ENCODE assay signal across 16 cellular contexts in genomic region chr3:135452881-135453280, GRCh38.
DNase-seq lines count a peak whose midpoint lies in the region; ATAC-seq, FAIRE-seq and TF ChIP-seq lines count a peak whose summit lies in the region.
"Had no signal": no experiment of that assay in that cellular context is flagged by ENCODE, and none has a peak within 500 bp of the region (broad histone marks: within the 10 kb centered on the region; RNA-seq: fewer than 3 reads in every experiment).

No MANE protein-coding gene starts in this region.

- POLR2A ChIA-PET in H1 (lab: Charles Lee; ENCODE audit: partially characterized antibody): no interaction called here

- FAIRE-seq in H1 (lab: Jason Lieb, UNC): no peak

- no peak overlapping the region for H2BK12ac ChIP-seq in H1 (ENCODE audit: low read depth, low read length)

- no peak overlapping the region for H2AFZ ChIP-seq in H1 (ENCODE audit: low read length)
- H2AFZ ChIP-seq: GM23248 had no signal

- H3K9ac ChIP-seq in H1 (replicated peaks in 1 of 4; ENCODE audit: extremely low read depth in 1 of 4, low read depth in 3 of 4, low read length in 3 of 4): no peak overlapping the region
- H3K9ac ChIP-seq: BLaER1, GM23248 had no signal

- 65% methylated on average over 8 of the region's 10 CpGs; no CpG with 5 or more reads in 1 of the 2 experiments for WGBS in H1 (ENCODE audit: extremely low coverage in 1 of 2, insufficient coverage in 1 of 2, insufficient read length in 1 of 2, insufficient replicate concordance in 2 of 2, low coverage in 1 of 2, low lambda C conversion rate in 2 of 2, missing lambda C conversion rate in 1 of 2), 2 experiments

- H3K27ac Mint-ChIP-seq in mesothelial cell of epicardium: no peak overlapping the region
- H3K27ac Mint-ChIP-seq: CD4-positive, CD25-positive, alpha-beta regulatory T cell; HFFc6 had no signal

- no peak overlapping the region for H2AK5ac ChIP-seq in H1 (ENCODE audit: low read depth, low read length)

- H3K23me2 ChIP-seq in H1 (ENCODE audit: low read depth, low read length): no peaks in the 10 kb centered on the region

- H3K4ac ChIP-seq in H1 (replicated peaks; ENCODE audit: insufficient read length, low read depth, low read length): no peak overlapping the region

- peak; percentile 41 for DNase-seq in H7
- no peak for DNase-seq in H1 (ENCODE audit: low read depth in 1 of 2, low spot score in 2 of 2)
- DNase-seq in iPS-NIHi7 (ENCODE audit: extremely low spot score): peak; percentile 39
- peak; percentile 43 for DNase-seq in retina
- no peak for DNase-seq in Kasumi-1 (lab: John Stamatoyannopoulos, UW)
- no peak for DNase-seq in mesothelial cell of epicardium (ENCODE audit: low spot score in 2 of 2, unreplicated experiment in 2 of 2)
- DNase-seq: 8988T; AML-193; CD4-positive, CD25-positive, alpha-beta regulatory T cell; DMS 273 treated with DMSO at 0.1 percent for 48 hours; GM23248; HCEC 1CT; HFFc6; IMR-90 had no signal

- H3K9me3 ChIP-seq in H1 (ENCODE audit: insufficient read depth in 2 of 2, low read depth in 1 of 2, low read length in 1 of 2): peaks cover 3 to 6% of the 10 kb centered on the region in 2 experiments; a peak in 2 of 4 replicates
- H3K9me3 ChIP-seq: BLaER1 had no signal

- no peak for ATAC-seq in HG03139 (IDR thresholded peaks at IDR 0.05; ENCODE audit: unreplicated experiment)

- H3K4me3 ChIP-seq in H7 (ENCODE audit: insufficient read depth, low read depth, low read length) (no peak overlapping the region), H1 (ENCODE audit: extremely low read depth in 1 of 4, insufficient read depth in 2 of 4, low read depth in 3 of 4, low read length in 4 of 4) (no peak overlapping the region)
- H3K4me3 ChIP-seq: BLaER1, GM23248 had no signal

- no peaks in the 10 kb centered on the region for H3K79me2 ChIP-seq in H1 (ENCODE audit: control insufficient read depth in 1 of 2, insufficient read depth in 2 of 2, low read length in 2 of 2)

- H3K27me3 ChIP-seq in H7 (ENCODE audit: control insufficient read depth, insufficient read depth, low read length): no peaks in the 10 kb centered on the region
- no peaks in the 10 kb centered on the region for H3K27me3 ChIP-seq in H1 (replicated peaks in 1 of 4; ENCODE audit: control insufficient read depth in 3 of 4, extremely low read depth in 1 of 4, insufficient read depth in 3 of 4, low read length in 3 of 4)
- H3K27me3 ChIP-seq: BLaER1 had no signal

- CTCF ChIA-PET in H1 (lab: Charles Lee; ENCODE audit: partially characterized antibody): interaction anchor here (0.7 to 2.0 kb wide), 6 partner anchors 10 to 658 kb away, joined by 3 to 4 read pairs (median 3); partner anchors contain the start of gene EPHB1

- H2BK20ac ChIP-seq in H1 (ENCODE audit: low read length): no peak overlapping the region

- H4K20me1 ChIP-seq in H1 (replicated peaks in 1 of 2; ENCODE audit: control insufficient read depth in 1 of 2, insufficient read depth in 2 of 2, low read length in 2 of 2): no peaks in the 10 kb centered on the region
- H4K20me1 ChIP-seq: BLaER1 had no signal

- no peaks in the 10 kb centered on the region for H3K79me1 ChIP-seq in H1 (ENCODE audit: low read depth, low read length)

- H3K4me3 Mint-ChIP-seq in mesothelial cell of epicardium: no peak overlapping the region
- H3K4me3 Mint-ChIP-seq: CD4-positive, CD25-positive, alpha-beta regulatory T cell; HFFc6 had no signal

- no peak overlapping the region for H4K5ac ChIP-seq in H1 (ENCODE audit: insufficient read length, low read depth, low read length)

- no peak overlapping the region for H2BK5ac ChIP-seq in H1 (ENCODE audit: low read depth, low read length)

- H2BK15ac ChIP-seq in H1 (ENCODE audit: low read length): no peak overlapping the region

- H3K4me2 ChIP-seq in H1 (ENCODE audit: insufficient read depth in 1 of 2, low read depth in 2 of 2, low read length in 2 of 2): no peak overlapping the region
- H3K4me2 ChIP-seq: BLaER1 had no signal

- H4K8ac ChIP-seq in H1 (ENCODE audit: extremely low read depth, insufficient read depth, low read length): no peak overlapping the region

- no peak for TF ChIP-seq EP300 in H1 (IDR thresholded peaks at IDR 0.05; ENCODE audit: borderline replicate concordance in 1 of 2, low read depth in 2 of 2, low read length in 2 of 2)

- no peak overlapping the region for H3K18ac ChIP-seq in H1 (ENCODE audit: extremely low read depth, low read length)

- no peak overlapping the region for H3K14ac ChIP-seq in H1 (ENCODE audit: insufficient read length)

- no peak for TF ChIP-seq POLR2A in H1 (IDR thresholded peaks at IDR 0.05; ENCODE audit: control extremely low read depth in 1 of 2, low read depth in 2 of 2, low read length in 2 of 2)

- H3K4me1 ChIP-seq in H1 (replicated peaks in 1 of 4; ENCODE audit: control insufficient read depth in 3 of 4, insufficient read depth in 4 of 4, low read length in 3 of 4): peaks cover 0 to 5% (median 4%) of the 10 kb centered on the region in 4 experiments; a peak in 3 of 7 replicates

- TF ChIP-seq RAD21 in H1 (IDR thresholded peaks at IDR 0.05 in 1 of 2, conservative IDR thresholded peaks at IDR 0.05 in 1 of 2; ENCODE audit: low read depth in 2 of 2, low read length in 2 of 2): no peak; a peak in 1 of 4 replicates

- no peak for TF ChIP-seq CTCF in H1 (IDR thresholded peaks at IDR 0.05; ENCODE audit: control extremely low read depth in 1 of 3, insufficient read depth in 1 of 3, low read depth in 1 of 3, low read length in 3 of 3)
- no peak for TF ChIP-seq CTCF in mesothelial cell of epicardium (IDR thresholded peaks at IDR 0.05; ENCODE audit: unreplicated experiment)

- peaks cover 30% of the 10 kb centered on the region for H3K27me3 Mint-ChIP-seq in mesothelial cell of epicardium (ENCODE audit: low read depth)
- H3K27me3 Mint-ChIP-seq: CD4-positive, CD25-positive, alpha-beta regulatory T cell had no signal

- H3K4me1 Mint-ChIP-seq in mesothelial cell of epicardium: peaks cover 4% of the 10 kb centered on the region
- H3K4me1 Mint-ChIP-seq: CD4-positive, CD25-positive, alpha-beta regulatory T cell had no signal

- no peak overlapping the region for H4K91ac ChIP-seq in H1 (replicated peaks; ENCODE audit: insufficient read length, low read length)

- H3K36me3 ChIP-seq in H7 (replicated peaks; ENCODE audit: control insufficient read depth, insufficient read depth, low read length): no peaks in the 10 kb centered on the region
- no peaks in the 10 kb centered on the region for H3K36me3 ChIP-seq in H1 (ENCODE audit: control insufficient read depth in 2 of 4, insufficient read depth in 4 of 4, low read length in 3 of 4)
- H3K36me3 ChIP-seq: BLaER1 had no signal

- H3K56ac ChIP-seq in H1 (replicated peaks; ENCODE audit: insufficient read length, low read depth, low read length): no peak overlapping the region

- no peak overlapping the region for H3K27ac ChIP-seq in H1 (ENCODE audit: low read depth, low read length)
- H3K27ac ChIP-seq: BLaER1, GM23248 had no signal

- H3K36me3 Mint-ChIP-seq in mesothelial cell of epicardium: no peaks in the 10 kb centered on the region
- H3K36me3 Mint-ChIP-seq: CD4-positive, CD25-positive, alpha-beta regulatory T cell had no signal

- H3K23ac ChIP-seq in H1 (ENCODE audit: insufficient read length): no peak overlapping the region

- peaks cover 5% of the 10 kb centered on the region for H3K9me3 Mint-ChIP-seq in mesothelial cell of epicardium

- no peak overlapping the region for H2BK120ac ChIP-seq in H1 (replicated peaks; ENCODE audit: low read depth, low read length)

TF ChIP-seq in H1, 55 proteins besides CTCF, POLR2A, EP300 and RAD21:
- TF ChIP-seq SAP30 (IDR thresholded peaks at IDR 0.05; ENCODE audit: insufficient read depth, insufficient replicate concordance, low read length) (no peak), NANOG (IDR thresholded peaks at IDR 0.05; ENCODE audit: insufficient read depth, low read depth, low read length, poor library complexity, severe bottlenecking) (peak; percentile 74)

Comparison
In these comparisons a context has a peak if more than half of its experiments do, and no peak if none do; other contexts are left out.
1. DNase-seq: peak in H7 (single experiment), iPS-NIHi7 (single experiment) and retina (single experiment); none in H1 (0 of 2), Kasumi-1 (0 of 2) and mesothelial cell of epicardium (0 of 2).